Comparison of ENCODE assay signal across 2 cellular contexts in genomic region chr3:187811580-187812250, GRCh38.
A peak's percentile ranks its signal among the peaks of the same experiment; 100 is the strongest.
TF ChIP-seq lines count a peak whose summit lies in the region.

No MANE protein-coding gene starts in this region.

TF ChIP-seq in IMR-90, 13 proteins besides CTCF, POLR2A, EP300 and RAD21:
- TF ChIP-seq USF2 (IDR thresholded peaks at IDR 0.05; ENCODE audit: low read depth, low read length) (no peak), MAFK (IDR thresholded peaks at IDR 0.05; ENCODE audit: low read depth, low read length) (peak; percentile 56; the same call in 1 of the 2 replicates), CEBPB (IDR thresholded peaks at IDR 0.05; ENCODE audit: low read depth, low read length) (peak; percentile 80), BHLHE40 (IDR thresholded peaks at IDR 0.05; ENCODE audit: low read depth, low read length) (no peak), NFE2L2 (IDR thresholded peaks at IDR 0.05; ENCODE audit: low read depth, low read length) (peak; percentile 70; the same call in 1 of the 2 replicates), ELK1 (IDR thresholded peaks at IDR 0.05; ENCODE audit: borderline replicate concordance, low read depth, low read length) (no peak), FOS (IDR thresholded peaks at IDR 0.05; ENCODE audit: low read depth, low read length) (peak; percentile 84), MXI1 (IDR thresholded peaks at IDR 0.05; ENCODE audit: borderline replicate concordance, low read depth, low read length) (no peak)
TF ChIP-seq in IMR-90: peak in this region for 4.

TF ChIP-seq in HepG2, 621 proteins besides CTCF, POLR2A, EP300 and RAD21:
- TF ChIP-seq MAFF (IDR thresholded peaks at IDR 0.05; ENCODE audit: low read depth, low read length) (0 out of 2 replicates have a peak, but pooled peaks have one; percentile 15), ZNF354B (CRISPR knock-in tag; IDR thresholded peaks at IDR 0.05) (no peak), MAFK (conservative IDR thresholded peaks at IDR 0.05 in 1 of 2, IDR thresholded peaks at IDR 0.05 in 1 of 2; ENCODE audit: low read length in 2 of 2) (peak in 1 of 2 experiments; percentile 8; a peak in 1 of 4 replicates)
